In genomic region chrX:57591284-57592158, GRCh38 we compare ENCODE assay signal across 8 cellular contexts. TPM values are rescaled to one million over a fixed set of nuclear protein-coding genes. Genes with fewer than 3 reads are reported as not detected.
DNase-seq lines count a peak whose midpoint lies in the region; ATAC-seq and TF ChIP-seq lines count a peak whose summit lies in the region.
"Not testable (repeated sequence)": the region's sequence is repeated elsewhere in the genome, so short reads cannot be mapped to it uniquely, and the experiment has no call there.

Gene ZXDB, plus strand, starts transcription at chrX:57592011. Its CDS starts 38 bp downstream, at chrX:57592049.

- not testable (repeated sequence) for H3K27me3 Mint-ChIP-seq in naive B cell

- H3K4me1 ChIP-seq in Panc1 (ENCODE audit: control insufficient read depth, insufficient read depth, low read length) (peaks cover 16% of the 10 kb centered on the region), foreskin keratinocyte (peaks cover 11% of the 10 kb centered on the region), thoracic aorta (ENCODE audit: control insufficient read depth in 1 of 2, low read depth in 2 of 2) (peaks cover 6 to 21% of the 10 kb centered on the region in 2 donors)

- not testable (repeated sequence) for H3K9me3 ChIP-seq in Panc1 (ENCODE audit: control insufficient read depth, insufficient read depth, low read depth, low read length); thoracic aorta

- ATAC-seq in GM21786 (IDR thresholded peaks at IDR 0.05; ENCODE audit: unreplicated experiment): peak; percentile 46
- ATAC-seq in HG03558 (IDR thresholded peaks at IDR 0.05; ENCODE audit: extremely low read depth, unreplicated experiment): peak; percentile 25
- ATAC-seq in Panc1: peak; percentile 72
- peak; percentile 71 for ATAC-seq in foreskin keratinocyte
- peak; percentile 57 to 64 for ATAC-seq in naive B cell (ENCODE audit: low read depth in 2 of 2)
- ATAC-seq in thoracic aorta (ENCODE audit: insufficient number of reproducible peaks, low FRiP score, low read depth): not testable (repeated sequence)

- not testable (repeated sequence) for H3K36me3 ChIP-seq in Panc1 (ENCODE audit: control insufficient read depth, insufficient read depth, low read length); thoracic aorta

- H3K4me1 Mint-ChIP-seq in naive B cell: peaks cover 19 to 43% (median 32%) of the 10 kb centered on the region in 3 donors

- CTCF ChIA-PET in Panc1 (lab: Charles Lee): not testable (repeated sequence)

- H3K27ac ChIP-seq in Panc1 (ENCODE audit: low read length) (peak within 1 kb of the TSS; percentile 88), angular gyrus (ENCODE audit: low read depth, low read length) (peak within 1 kb of the TSS; percentile 76), foreskin keratinocyte (peak within 1 kb of the TSS; percentile 94), thoracic aorta (peak within 1 kb of the TSS; percentile 89 to 93)

- H3K9me3 Mint-ChIP-seq in naive B cell: not testable (repeated sequence)

- H3K27me3 ChIP-seq in Panc1 (ENCODE audit: control insufficient read depth, insufficient read depth, low read length); foreskin keratinocyte; thoracic aorta (replicated peaks; ENCODE audit: insufficient read depth): not testable (repeated sequence)

- TF ChIP-seq CTCF in Panc1 (IDR thresholded peaks at IDR 0.05); foreskin keratinocyte (conservative IDR thresholded peaks at IDR 0.05); thoracic aorta (IDR thresholded peaks at IDR 0.05): not testable (repeated sequence)

- DNase-seq in GM03348 (ENCODE audit: low spot score) (peak; percentile 11), foreskin keratinocyte (peak; percentile 54 to 75), naive B cell (peak; percentile 27)
- DNase-seq in Panc1 (ENCODE audit: low read depth, low spot score); thoracic aorta (ENCODE audit: low spot score): not testable (repeated sequence)

- BruUV-seq in Panc1 (replicated peaks; lab: Mats Ljungman, UMichigan): TSS peak; percentile 83

- H3K4me3 ChIP-seq in Panc1 (ENCODE audit: low read depth in 2 of 2, low read length in 2 of 2) (peak within 1 kb of the TSS; percentile 51 to 64), thoracic aorta (peak within 1 kb of the TSS; percentile 75)

- H3K36me3 Mint-ChIP-seq in naive B cell: peaks cover 0 to 10% of the 10 kb centered on the region in 2 donors

- POLR2A ChIA-PET in Panc1 (lab: Charles Lee): not testable (repeated sequence)

- H3K27ac Mint-ChIP-seq in naive B cell: peak within 1 kb of the TSS; percentile 68 to 91 (median 88)

- intact Hi-C loops in Panc1 (cut with micrococcal nuclease; ENCODE audit: unreplicated experiment): not testable (repeated sequence)

- H3K4me3 Mint-ChIP-seq in naive B cell: peak within 1 kb of the TSS; percentile 77 to 93 (median 86)

- in situ Hi-C loops in Panc1 (cut with HindIII; ENCODE audit: low pct_unique_long_range_greater_than_20kb, low sequenced_read_pairs): not testable (repeated sequence)

RNA-seq across cellular contexts. Expression of gene ZXDB, which starts in this region (rescaled TPM):
- 8.3 TPM for total RNA-seq in Panc1 (2021; ENCODE audit: unreplicated experiment)
- polyA plus RNA-seq in Panc1 (2012; ENCODE audit: insufficient read length): 4.5 TPM
- total RNA-seq in foreskin keratinocyte: 7.2 and 8.2 TPM in 2 replicates
- polyA plus RNA-seq in foreskin keratinocyte: 2.0 and 2.3 TPM in 2 replicates
- 10 to 100 TPM in 1 of 6 donors, 1 to 10 TPM in 5; 1.0 to 13.8 (median 8.7) TPM for polyA plus RNA-seq in naive B cell (ENCODE audit: low read depth in 6 of 6)
- total RNA-seq in thoracic aorta: 10 to 100 TPM; 16.5 to 17.6 TPM
